10 cellular contexts compared by ENCODE assay signal in genomic region chr17:48716549-48716948, GRCh38. TPM values are rescaled to one million over a fixed set of nuclear protein-coding genes. Genes with fewer than 3 reads are reported as not detected.
"Had no signal": no experiment of that assay in that cellular context is flagged by ENCODE, and none has a peak within 500 bp of the region (broad histone marks: within the 10 kb centered on the region; RNA-seq: fewer than 3 reads in every experiment).

No MANE protein-coding gene starts in this region.

RNA-seq across cellular contexts. Expression of gene PRAC1, which starts 5.8 kb away (rescaled TPM):
- total RNA-seq: HT1080, K562, MCF 10A, OCI-LY7, PC-9, Peyer's patch, Right ventricle myocardium inferior, RPMI7951, SJCRH30 had no signal
- polyA plus RNA-seq: IgD-negative memory B cell, K562 had no signal

RNA-seq across cellular contexts. Expression of gene PRAC2, which starts 6.4 kb away (rescaled TPM):
- total RNA-seq: HT1080, K562, MCF 10A, OCI-LY7, PC-9, Peyer's patch, Right ventricle myocardium inferior had no signal
- polyA plus RNA-seq: IgD-negative memory B cell, K562 had no signal

RNA-seq across cellular contexts. Expression of gene HOXB13, which starts 12.0 kb away (rescaled TPM):
- total RNA-seq: K562, MCF 10A, OCI-LY7, PC-9, Right ventricle myocardium inferior had no signal
- polyA plus RNA-seq: IgD-negative memory B cell, K562 had no signal
